Comparison of ENCODE assay signal across 21 cellular contexts in genomic region chrX:133497356-133497755, GRCh38.
"Had no signal": no experiment of that assay in that cellular context is flagged by ENCODE, and none has a peak within 500 bp of the region (broad histone marks: within the 10 kb centered on the region; RNA-seq: fewer than 3 reads in every experiment).

No MANE protein-coding gene starts in this region.

- H3K36me3 Mint-ChIP-seq: activated CD4-positive, alpha-beta memory T cell treated with anti-CD3 and anti-CD28 coated beads for 36 hours; activated CD8-positive, alpha-beta memory T cell treated with anti-CD3 and anti-CD28 coated beads, Interleukin-2, amount 10 ng/mL, durations not matched to agents 7 days and 5 days; activated naive CD8-positive, alpha-beta T cell treated with anti-CD3 and anti-CD28 coated beads, Interleukin-2, amount 10 ng/mL, durations not matched to agents 7 days and 5 days; memory B cell; natural killer cell had no signal

- H3K27me3 Mint-ChIP-seq: activated B cell treated with CpG ODN at 0.5 μM for 24 hours; activated CD8-positive, alpha-beta memory T cell treated with anti-CD3 and anti-CD28 coated beads, Interleukin-2, amount 10 ng/mL, durations not matched to agents 7 days and 5 days; activated naive CD8-positive, alpha-beta T cell treated with anti-CD3 and anti-CD28 coated beads, Interleukin-2, amount 10 ng/mL, durations not matched to agents 7 days and 5 days; memory B cell; stimulated activated naive CD8-positive, alpha-beta T cell treated with anti-CD3 and anti-CD28 coated beads, Interleukin-15, amount 100 ng/mL, for 72 hours had no signal

- H3K27ac ChIP-seq: gastrocnemius medialis, suprapubic skin had no signal

- H3K27ac Mint-ChIP-seq: activated B cell treated with CpG ODN at 0.5 μM for 24 hours; activated CD4-positive, alpha-beta memory T cell treated with anti-CD3 and anti-CD28 coated beads for 36 hours; activated CD8-positive, alpha-beta memory T cell treated with anti-CD3 and anti-CD28 coated beads, Interleukin-2, amount 10 ng/mL, durations not matched to agents 7 days and 5 days; activated naive CD8-positive, alpha-beta T cell treated with anti-CD3 and anti-CD28 coated beads, Interleukin-2, amount 10 ng/mL, durations not matched to agents 7 days and 5 days; memory B cell; natural killer cell; stimulated activated naive CD8-positive, alpha-beta T cell treated with anti-CD3 and anti-CD28 coated beads, Interleukin-15, amount 100 ng/mL, for 72 hours; T-helper 2 cell treated with Interferon-gamma antibody and Interleukin-4, amounts not matched to agents 5 μg/mL and 100 μg/mL, for 36 hours had no signal

- H3K4me1 ChIP-seq: suprapubic skin had no signal

- DNase-seq: activated B cell treated with CpG ODN at 0.5 μM for 24 hours; activated CD4-positive, alpha-beta memory T cell treated with anti-CD3 and anti-CD28 coated beads for 36 hours; activated CD4-positive, alpha-beta T cell treated with anti-CD3 and anti-CD28 coated beads for 4 hours; activated CD8-positive, alpha-beta memory T cell treated with anti-CD3 and anti-CD28 coated beads, Interleukin-2, amount 10 ng/mL, durations not matched to agents 7 days and 5 days; activated naive CD4-positive, alpha-beta T cell; activated naive CD8-positive, alpha-beta T cell treated with anti-CD3 and anti-CD28 coated beads, Interleukin-2, amount 10 ng/mL, durations not matched to agents 7 days and 5 days; amygdala; caudate nucleus; erythroblast; gastrocnemius medialis; heart left ventricle; left ventricle myocardium superior; natural killer cell; occipital lobe; retina; stimulated activated CD4-positive, alpha-beta T cell treated with anti-CD3 and anti-CD28 coated beads, Interleukin-2, amount 100 ng/mL, for 48 hours; stimulated activated naive CD8-positive, alpha-beta T cell treated with anti-CD3 and anti-CD28 coated beads, Interleukin-15, amount 100 ng/mL, for 72 hours; transverse colon had no signal

- H3K27me3 ChIP-seq: gastrocnemius medialis, suprapubic skin, transverse colon had no signal

- H3K36me3 ChIP-seq: gastrocnemius medialis, heart left ventricle, suprapubic skin, transverse colon had no signal

- H3K9me3 ChIP-seq: gastrocnemius medialis, heart left ventricle, suprapubic skin, transverse colon had no signal

- H3K4me1 Mint-ChIP-seq: activated B cell treated with CpG ODN at 0.5 μM for 24 hours; activated CD8-positive, alpha-beta memory T cell treated with anti-CD3 and anti-CD28 coated beads, Interleukin-2, amount 10 ng/mL, durations not matched to agents 7 days and 5 days; activated naive CD8-positive, alpha-beta T cell treated with anti-CD3 and anti-CD28 coated beads, Interleukin-2, amount 10 ng/mL, durations not matched to agents 7 days and 5 days; memory B cell; natural killer cell; stimulated activated naive CD8-positive, alpha-beta T cell treated with anti-CD3 and anti-CD28 coated beads, Interleukin-15, amount 100 ng/mL, for 72 hours had no signal

- H3K4me3 Mint-ChIP-seq: activated B cell treated with CpG ODN at 0.5 μM for 24 hours; activated CD4-positive, alpha-beta memory T cell treated with anti-CD3 and anti-CD28 coated beads for 36 hours; activated CD8-positive, alpha-beta memory T cell treated with anti-CD3 and anti-CD28 coated beads, Interleukin-2, amount 10 ng/mL, durations not matched to agents 7 days and 5 days; activated naive CD8-positive, alpha-beta T cell treated with anti-CD3 and anti-CD28 coated beads, Interleukin-2, amount 10 ng/mL, durations not matched to agents 7 days and 5 days; memory B cell; natural killer cell; stimulated activated naive CD8-positive, alpha-beta T cell treated with anti-CD3 and anti-CD28 coated beads, Interleukin-15, amount 100 ng/mL, for 72 hours; T-helper 2 cell treated with Interferon-gamma antibody and Interleukin-4, amounts not matched to agents 5 μg/mL and 100 μg/mL, for 36 hours had no signal

- H3K9me3 Mint-ChIP-seq: activated B cell treated with CpG ODN at 0.5 μM for 24 hours; activated CD4-positive, alpha-beta memory T cell treated with anti-CD3 and anti-CD28 coated beads for 36 hours; activated naive CD8-positive, alpha-beta T cell treated with anti-CD3 and anti-CD28 coated beads, Interleukin-2, amount 10 ng/mL, durations not matched to agents 7 days and 5 days; natural killer cell; stimulated activated naive CD8-positive, alpha-beta T cell treated with anti-CD3 and anti-CD28 coated beads, Interleukin-15, amount 100 ng/mL, for 72 hours; T-helper 2 cell treated with Interferon-gamma antibody and Interleukin-4, amounts not matched to agents 5 μg/mL and 100 μg/mL, for 36 hours had no signal

- H3K4me3 ChIP-seq: gastrocnemius medialis, heart left ventricle, suprapubic skin, transverse colon had no signal
